Comparison of ENCODE assay signal across 19 cellular contexts in the genomic region with DNA sequence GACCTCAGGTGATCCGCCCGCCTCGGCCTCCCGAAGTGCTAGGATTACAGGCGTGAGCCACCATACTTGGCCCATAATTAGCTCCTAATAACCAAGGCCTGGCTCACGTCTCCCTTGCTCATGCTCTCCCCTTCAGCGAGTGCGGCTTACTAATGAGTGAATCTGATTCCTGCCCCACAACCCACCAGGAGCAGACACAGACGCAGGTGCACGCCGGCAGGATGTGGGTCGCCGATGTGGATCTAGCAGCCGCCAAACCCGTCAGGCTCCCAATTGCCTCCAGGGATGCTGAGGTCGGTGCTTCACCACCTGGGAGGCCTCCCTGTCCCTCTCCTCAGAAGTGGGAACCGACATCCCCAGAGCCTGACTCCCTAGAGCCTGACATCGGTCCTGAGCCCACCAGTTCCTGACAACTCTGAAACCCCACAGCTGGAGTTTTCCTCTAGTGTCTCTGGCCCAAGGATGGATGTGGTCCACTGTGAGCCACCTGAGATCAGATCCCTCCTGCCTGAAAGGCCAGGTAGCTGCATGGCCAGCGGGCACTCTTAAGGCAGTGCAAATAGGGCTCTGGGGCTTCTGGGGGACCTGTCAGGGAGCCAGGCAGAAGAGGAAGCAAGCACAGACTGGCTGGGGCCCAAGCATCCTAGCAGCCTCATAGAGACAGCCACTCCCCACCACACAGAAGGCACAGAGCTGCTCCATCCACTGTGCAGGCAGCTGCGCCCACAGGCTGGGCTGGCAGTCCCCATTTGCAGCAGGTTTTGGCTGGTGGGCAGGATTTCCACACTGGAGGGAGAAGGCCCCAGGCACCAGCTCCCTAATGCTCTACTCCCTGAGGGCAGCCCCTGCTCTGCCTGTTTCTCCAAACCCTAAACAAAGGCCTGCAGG. TPM values are rescaled to one million over a fixed set of nuclear protein-coding genes. Genes with fewer than 3 reads are reported as not detected.
DNase-seq lines count a peak whose midpoint lies in the region; ATAC-seq and TF ChIP-seq lines count a peak whose summit lies in the region.
"Had no signal": no experiment of that assay in that cellular context is flagged by ENCODE, and none has a peak within 500 bp of the region (broad histone marks: within the 10 kb centered on the region; RNA-seq: fewer than 3 reads in every experiment).

No MANE protein-coding gene starts in this region.

- H3K9me3 ChIP-seq in DND-41 (ENCODE audit: insufficient read depth, low read length, severe bottlenecking) (no peaks in the 10 kb centered on the region), PC-3 (ENCODE audit: low read length) (no peaks in the 10 kb centered on the region), neuronal stem cell (replicated peaks in 1 of 2; ENCODE audit: control insufficient read depth in 2 of 2, insufficient read depth in 1 of 2, low read depth in 1 of 2, low read length in 2 of 2) (no peaks in the 10 kb centered on the region)

- CTCF ChIA-PET in PC-3 (lab: Charles Lee): no interaction called here

- H3K27ac ChIP-seq in DND-41 (ENCODE audit: low read length) (no peak overlapping the region; the same call in 1 of the 2 replicates), PC-3 (ENCODE audit: low read length) (no peak overlapping the region), neuronal stem cell (replicated peaks; ENCODE audit: low read length) (no peak overlapping the region), coronary artery (no peak overlapping the region)
- H3K27ac ChIP-seq: GM23248, PC-9 had no signal

- no peak overlapping the region for H3K23ac ChIP-seq in neuronal stem cell (ENCODE audit: low read depth, low read length, poor library complexity)

- H2BK15ac ChIP-seq in neuronal stem cell (ENCODE audit: low read length): no peak overlapping the region

- H3K9me2 ChIP-seq in PC-3 (replicated peaks; ENCODE audit: low read length): no peaks in the 10 kb centered on the region

- H4K20me1 ChIP-seq in DND-41 (ENCODE audit: insufficient read depth, low read length) (no peaks in the 10 kb centered on the region), PC-3 (ENCODE audit: low read length) (no peaks in the 10 kb centered on the region)

- H3K27me3 ChIP-seq in DND-41 (ENCODE audit: insufficient read depth, low read length, poor library complexity) (no peaks in the 10 kb centered on the region), PC-3 (ENCODE audit: low read length) (no peaks in the 10 kb centered on the region), neuronal stem cell (ENCODE audit: control insufficient read depth in 3 of 3, insufficient read depth in 3 of 3, low read depth in 1 of 3, low read length in 3 of 3) (no peaks in the 10 kb centered on the region)

- BruUV-seq in PC-3 (replicated peaks; lab: Mats Ljungman, UMichigan): TSS peak; percentile 4

- peak overlapping the region; percentile 28 for H3K18ac ChIP-seq in neuronal stem cell (ENCODE audit: low read length)

- WGBS in neuronal stem cell (ENCODE audit: extremely low coverage in 2 of 2, insufficient read length in 2 of 2, insufficient replicate concordance in 1 of 2), 2 donors: no CpG with 5 or more reads among the region's 20 CpGs

- TF ChIP-seq CTCF in DND-41 (IDR thresholded peaks at IDR 0.05; ENCODE audit: borderline replicate concordance, extremely low read depth, low read length, poor library complexity, severe bottlenecking) (no peak), PC-3 (conservative IDR thresholded peaks at IDR 0.05; ENCODE audit: low read depth, low read length) (no peak), coronary artery (IDR thresholded peaks at IDR 0.05) (no peak)

- H3K36me3 ChIP-seq in DND-41 (ENCODE audit: insufficient read depth, low read length): peaks cover 92% of the 10 kb centered on the region
- H3K36me3 ChIP-seq in PC-3 (ENCODE audit: low read depth, low read length): peaks cover 63% of the 10 kb centered on the region
- peaks cover 50 to 96% of the 10 kb centered on the region in 2 donors for H3K36me3 ChIP-seq in neuronal stem cell (replicated peaks in 1 of 2; ENCODE audit: control insufficient read depth in 2 of 2, insufficient read depth in 2 of 2, low read length in 2 of 2)

- POLR2A ChIA-PET in PC-3 (lab: Charles Lee; ENCODE audit: unreplicated experiment): no interaction called here

- H2AFZ ChIP-seq in DND-41 (ENCODE audit: low read depth, low read length) (no peak overlapping the region), PC-3 (ENCODE audit: low read length) (no peak overlapping the region), neuronal stem cell (ENCODE audit: low read length) (no peak overlapping the region)
- H2AFZ ChIP-seq: GM23248, PC-9 had no signal

- H3K4me1 ChIP-seq in DND-41 (ENCODE audit: insufficient read depth, low read length): no peaks in the 10 kb centered on the region
- no peaks in the 10 kb centered on the region for H3K4me1 ChIP-seq in PC-3 (ENCODE audit: insufficient read depth, low read length)
- H3K4me1 ChIP-seq in neuronal stem cell (ENCODE audit: control insufficient read depth in 2 of 2, insufficient read depth in 1 of 2, low read depth in 1 of 2, low read length in 2 of 2): no peaks in the 10 kb centered on the region

- H3K4me3 ChIP-seq in DND-41 (ENCODE audit: low read depth in 1 of 2, low read length in 2 of 2) (no peak overlapping the region), PC-3 (ENCODE audit: low read length) (no peak overlapping the region), neuronal stem cell (ENCODE audit: low read length in 2 of 2) (no peak overlapping the region), coronary artery (no peak overlapping the region)
- H3K4me3 ChIP-seq: GM23248, PC-9 had no signal

- H3K4ac ChIP-seq in neuronal stem cell (ENCODE audit: low read length): no peak overlapping the region

- no peak overlapping the region for H4K8ac ChIP-seq in neuronal stem cell (ENCODE audit: low read depth, low read length)

- peaks cover 2% of the 10 kb centered on the region for H3K79me1 ChIP-seq in neuronal stem cell (ENCODE audit: low read depth, low read length)

- intact Hi-C loops in PC-3 (cut with micrococcal nuclease): no loop called here

- no peak overlapping the region for H3K14ac ChIP-seq in neuronal stem cell (ENCODE audit: low read length)

- no peak overlapping the region for H2AK5ac ChIP-seq in neuronal stem cell (ENCODE audit: low read depth, low read length)

- H3K9ac ChIP-seq in DND-41 (ENCODE audit: low read depth, low read length): no peak overlapping the region
- H3K9ac ChIP-seq in PC-3 (ENCODE audit: low read length): no peak overlapping the region
- no peak overlapping the region for H3K9ac ChIP-seq in neuronal stem cell (ENCODE audit: low read depth, low read length, poor library complexity)
- H3K9ac ChIP-seq: GM23248 had no signal

- H3K4me2 ChIP-seq in DND-41 (ENCODE audit: insufficient read depth, low read length) (no peak overlapping the region), PC-3 (ENCODE audit: low read length) (no peak overlapping the region), neuronal stem cell (ENCODE audit: insufficient read depth, low read length, poor library complexity, severe bottlenecking) (no peak overlapping the region)
- H3K4me2 ChIP-seq: PC-9 had no signal

- H2BK12ac ChIP-seq in neuronal stem cell (ENCODE audit: low read length): no peak overlapping the region

- peak; percentile 20; the same call in 1 of the 3 replicates for ATAC-seq in DND-41 (ENCODE audit: insufficient read depth, low read depth)
- ATAC-seq in PC-3: no peak

- H2BK120ac ChIP-seq in neuronal stem cell (ENCODE audit: low read depth, low read length): no peak overlapping the region

- no peak overlapping the region for H4K91ac ChIP-seq in neuronal stem cell (ENCODE audit: low read depth, low read length, poor library complexity)

- no peak overlapping the region for H2BK5ac ChIP-seq in neuronal stem cell (ENCODE audit: low read length)

- DNase-seq in Ammon's horn (ENCODE audit: low spot score) (peak; percentile 61), DND-41 (no peak), PC-3 (no peak), neuronal stem cell (ENCODE audit: low spot score) (no peak), DMS 273 treated with DMSO at 0.1 percent for 48 hours (lab: John Stamatoyannopoulos, UW) (no peak), NCI-H82 (lab: John Stamatoyannopoulos, UW) (no peak), coronary artery (ENCODE audit: low spot score) (no peak)
- DNase-seq: ACHN, DMS53, GM23248, NCI-H1048, NCI-H146, NCI-H2081 treated with DMSO at 0.1 percent for 48 hours, NCI-H226, NCI-H69, PC-9 had no signal

- H3K79me2 ChIP-seq in DND-41 (ENCODE audit: insufficient read depth, low read length): no peaks in the 10 kb centered on the region
- H3K79me2 ChIP-seq in PC-3 (ENCODE audit: low read length): no peaks in the 10 kb centered on the region

- no peaks in the 10 kb centered on the region for H3F3A ChIP-seq in PC-3 (ENCODE audit: low read length, unreplicated experiment)

RNA-seq across cellular contexts. Expression of gene EXOC7, which starts 10.8 kb away (rescaled TPM):
- 153 and 173 TPM in 2 replicates for total RNA-seq in PC-3 (2014; rRNA removed)
- 50.4 TPM for polyA plus RNA-seq in neuronal stem cell (2013, experiment 1 of 2)
- 47.0 TPM for polyA plus RNA-seq in neuronal stem cell (2013, experiment 2 of 2)

RNA-seq across cellular contexts. Expression of gene ZACN, which starts 13.8 kb away (rescaled TPM):
- total RNA-seq in PC-3 (2014; rRNA removed): 0.11 TPM in 1 of 2 replicates, not detected in the other
- not detected for polyA plus RNA-seq in neuronal stem cell (2013, experiment 1 of 2)
- not detected for polyA plus RNA-seq in neuronal stem cell (2013, experiment 2 of 2)
- total RNA-seq: G401, GM23248, PC-9 had no signal

RNA-seq across cellular contexts. Expression of gene GALR2, which starts 18.2 kb away (rescaled TPM):
- total RNA-seq in PC-3 (2014; rRNA removed): 0.69 and 2.2 TPM in 2 replicates
- not detected for polyA plus RNA-seq in neuronal stem cell (2013, experiment 1 of 2)
- 0.03 TPM for polyA plus RNA-seq in neuronal stem cell (2013, experiment 2 of 2)
- total RNA-seq: GM23248 had no signal
- polyA plus RNA-seq: BJ had no signal

RNA-seq across cellular contexts. Expression of gene SRP68, which starts 20.5 kb away (rescaled TPM):
- total RNA-seq in PC-3 (2014; rRNA removed): 60.8 and 71.4 TPM in 2 replicates
- 51.0 TPM for polyA plus RNA-seq in neuronal stem cell (2013, experiment 1 of 2)
- 51.5 TPM for polyA plus RNA-seq in neuronal stem cell (2013, experiment 2 of 2)

RNA-seq across cellular contexts. Expression of gene FOXJ1, which starts 48.3 kb away (rescaled TPM):
- total RNA-seq in PC-3 (2014; rRNA removed): 0.26 and 0.69 TPM in 2 replicates
- 1.5 TPM for polyA plus RNA-seq in neuronal stem cell (2013, experiment 1 of 2)
- 1.5 TPM for polyA plus RNA-seq in neuronal stem cell (2013, experiment 2 of 2)
- total RNA-seq: GM23248, M059J had no signal
- polyA plus RNA-seq: BJ, GM23248 had no signal
